ENCODE assay signal across 1 cellular context in genomic region chr1:6330410-6330827, GRCh38.
TF ChIP-seq lines count a peak whose summit lies in the region.

No MANE protein-coding gene starts in this region.

TF ChIP-seq in GM23338, 12 proteins besides CTCF, POLR2A, EP300 and RAD21 (continued from another document):
- TF ChIP-seq ZNF462 (CRISPR knock-in tag; IDR thresholded peaks at IDR 0.05) (no peak), POLR2AphosphoS5 (IDR thresholded peaks at IDR 0.05; ENCODE audit: low read depth) (no peak)
TF ChIP-seq in GM23338: peak in this region for 0.
